In genomic region chr4:140154572-140154891, GRCh38 we compare ENCODE assay signal across 8 cellular contexts. TPM values are rescaled to one million over a fixed set of nuclear protein-coding genes. Genes with fewer than 3 reads are reported as not detected.
DNase-seq lines count a peak whose midpoint lies in the region; ATAC-seq, FAIRE-seq and TF ChIP-seq lines count a peak whose summit lies in the region.

No MANE protein-coding gene starts in this region.

- peak overlapping the region; percentile 94 for H3K4me3 Mint-ChIP-seq in T-helper 2 cell treated with Interferon-gamma antibody and Interleukin-4, amounts not matched to agents 5 μg/mL and 100 μg/mL, for 36 hours
- peak overlapping the region; percentile 91 for H3K4me3 Mint-ChIP-seq in activated T-helper 2 cell treated with anti-CD3 and anti-CD28 coated beads, Interferon-gamma antibody, Interleukin-2, Interleukin-4, amounts not matched to agents 10 μg/mL and 5 μg/mL and 100 μg/mL, durations not matched to agents 14 hours and 24 hours and 36 hours (ENCODE audit: low read depth)

- peak overlapping the region; percentile 91 to 97 for H3K27ac ChIP-seq in kidney (ENCODE audit: low read depth in 2 of 2, low read length in 2 of 2)
- H3K27ac ChIP-seq in substantia nigra (ENCODE audit: low read depth, low read length, poor library complexity, severe bottlenecking) = peak overlapping the region; percentile 87

- H3K4me3 ChIP-seq in kidney (ENCODE audit: low read length in 2 of 2) = peak overlapping the region; percentile 86 to 96

- intact Hi-C loops in activated T-helper 2 cell treated with anti-CD3 and anti-CD28 coated beads, Interferon-gamma antibody, Interleukin-2, Interleukin-4, amounts not matched to agents 10 μg/mL and 5 μg/mL and 100 μg/mL, durations not matched to agents 14 hours and 24 hours and 36 hours (cut with micrococcal nuclease) = loop anchor here (1.0 to 10.0 kb wide), 8 partner anchors 80 to 852 kb away; partner anchors contain the start of genes NAA15, NDUFC1, RAB33B and SCOC
- intact Hi-C loops in kidney (cut with DNase I) = no loop called here

- peak overlapping the region; percentile 79 for H3K27ac Mint-ChIP-seq in T-helper 2 cell treated with Interferon-gamma antibody and Interleukin-4, amounts not matched to agents 5 μg/mL and 100 μg/mL, for 36 hours
- H3K27ac Mint-ChIP-seq in activated T-helper 2 cell treated with anti-CD3 and anti-CD28 coated beads, Interferon-gamma antibody, Interleukin-2, Interleukin-4, amounts not matched to agents 10 μg/mL and 5 μg/mL and 100 μg/mL, durations not matched to agents 14 hours and 24 hours and 36 hours = peak overlapping the region; percentile 33

- H3K9ac ChIP-seq in kidney (ENCODE audit: low read length in 2 of 2) = peak overlapping the region; percentile 71 to 92

- ATAC-seq in HG02610 (IDR thresholded peaks at IDR 0.05; ENCODE audit: unreplicated experiment) = no peak
- no peak for ATAC-seq in HG03135 (IDR thresholded peaks at IDR 0.05; ENCODE audit: unreplicated experiment)

- DNase-seq in T-helper 2 cell treated with Interferon-gamma antibody and Interleukin-4, amounts not matched to agents 5 μg/mL and 100 μg/mL, for 36 hours (ENCODE audit: low spot score) = no peak
- DNase-seq in T-helper 2 cell (no peak), kidney (no peak), substantia nigra (lab: John Stamatoyannopoulos, UW) (no peak)
- DNase-seq in activated T-helper 2 cell treated with anti-CD3 and anti-CD28 coated beads, Interferon-gamma antibody, Interleukin-2, Interleukin-4, amounts not matched to agents 10 μg/mL and 5 μg/mL and 100 μg/mL, durations not matched to agents 14 hours and 24 hours and 36 hours (ENCODE audit: low spot score) = no peak
- no peak for DNase-seq in activated CD4-positive, alpha-beta T cell treated with anti-CD3 and anti-CD28 coated beads, Interleukin-2, amount 50 U/mL, for 48 hours

- no peaks in the 10 kb centered on the region for H3K9me3 ChIP-seq in kidney (ENCODE audit: control insufficient read depth in 1 of 2, low read length in 2 of 2)

- H3K9me3 Mint-ChIP-seq in T-helper 2 cell treated with Interferon-gamma antibody and Interleukin-4, amounts not matched to agents 5 μg/mL and 100 μg/mL, for 36 hours = no peaks in the 10 kb centered on the region
- H3K9me3 Mint-ChIP-seq in activated T-helper 2 cell treated with anti-CD3 and anti-CD28 coated beads, Interferon-gamma antibody, Interleukin-2, Interleukin-4, amounts not matched to agents 10 μg/mL and 5 μg/mL and 100 μg/mL, durations not matched to agents 14 hours and 24 hours and 36 hours = no peaks in the 10 kb centered on the region

- no peak for TF ChIP-seq CTCF in kidney (IDR thresholded peaks at IDR 0.05; ENCODE audit: borderline replicate concordance, extremely low read depth, insufficient read depth)

- no peaks in the 10 kb centered on the region for H3K36me3 ChIP-seq in kidney (ENCODE audit: control insufficient read depth in 1 of 2, insufficient read depth in 2 of 2, low read length in 2 of 2)

- H3K27me3 Mint-ChIP-seq in T-helper 2 cell treated with Interferon-gamma antibody and Interleukin-4, amounts not matched to agents 5 μg/mL and 100 μg/mL, for 36 hours (ENCODE audit: low read depth) = peaks cover 25% of the 10 kb centered on the region
- peaks cover 13% of the 10 kb centered on the region for H3K27me3 Mint-ChIP-seq in activated T-helper 2 cell treated with anti-CD3 and anti-CD28 coated beads, Interferon-gamma antibody, Interleukin-2, Interleukin-4, amounts not matched to agents 10 μg/mL and 5 μg/mL and 100 μg/mL, durations not matched to agents 14 hours and 24 hours and 36 hours (ENCODE audit: low read depth)

- no peak for FAIRE-seq in kidney (lab: Jason Lieb, UNC)

- H3K4me1 Mint-ChIP-seq in T-helper 2 cell treated with Interferon-gamma antibody and Interleukin-4, amounts not matched to agents 5 μg/mL and 100 μg/mL, for 36 hours (ENCODE audit: low read depth) = peaks cover 29% of the 10 kb centered on the region
- peaks cover 35% of the 10 kb centered on the region for H3K4me1 Mint-ChIP-seq in activated T-helper 2 cell treated with anti-CD3 and anti-CD28 coated beads, Interferon-gamma antibody, Interleukin-2, Interleukin-4, amounts not matched to agents 10 μg/mL and 5 μg/mL and 100 μg/mL, durations not matched to agents 14 hours and 24 hours and 36 hours (ENCODE audit: low read depth)

- H3K4me1 ChIP-seq in kidney (ENCODE audit: control insufficient read depth in 1 of 2, insufficient read depth in 1 of 2, low read depth in 1 of 2, low read length in 2 of 2) = no peaks in the 10 kb centered on the region

- H3K36me3 Mint-ChIP-seq in T-helper 2 cell treated with Interferon-gamma antibody and Interleukin-4, amounts not matched to agents 5 μg/mL and 100 μg/mL, for 36 hours (ENCODE audit: low read depth) = no peaks in the 10 kb centered on the region
- no peaks in the 10 kb centered on the region for H3K36me3 Mint-ChIP-seq in activated T-helper 2 cell treated with anti-CD3 and anti-CD28 coated beads, Interferon-gamma antibody, Interleukin-2, Interleukin-4, amounts not matched to agents 10 μg/mL and 5 μg/mL and 100 μg/mL, durations not matched to agents 14 hours and 24 hours and 36 hours (ENCODE audit: low read depth)

RNA-seq across cellular contexts. Expression of gene MAML3, which starts 0.5 kb away (rescaled TPM):
- 3.0 and 3.3 TPM in 2 replicates for total RNA-seq in activated T-helper 2 cell treated with anti-CD3 and anti-CD28 coated beads, Interferon-gamma antibody, Interleukin-2, Interleukin-4, amounts not matched to agents 10 μg/mL and 5 μg/mL and 100 μg/mL, durations not matched to agents 14 hours and 24 hours and 36 hours
- 10.4 TPM for total RNA-seq in kidney
- polyA plus RNA-seq in kidney (ENCODE audit: insufficient read depth, low read depth, low replicate concordance) = 1.4 TPM
